Comparison of ENCODE assay signal across 8 cellular contexts in the genomic region with DNA sequence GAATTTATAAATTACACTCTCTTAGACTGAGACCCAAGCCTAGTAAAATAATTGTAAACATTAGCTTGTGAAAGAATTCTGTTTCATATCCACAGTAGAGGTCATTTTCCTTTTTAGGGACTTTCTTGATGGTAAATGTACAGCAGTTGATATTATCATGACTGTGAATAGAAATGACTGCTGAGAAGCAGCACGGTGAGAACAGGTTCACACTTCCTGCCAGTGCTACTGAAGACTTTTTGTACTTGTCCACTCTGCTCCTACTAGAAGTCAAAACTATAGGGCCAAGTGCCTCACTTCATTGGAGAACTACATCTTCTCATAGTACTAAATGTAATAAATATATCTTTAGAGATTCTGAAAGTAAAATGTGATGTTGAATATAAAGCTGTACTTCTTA.
DNase-seq lines count a peak whose midpoint lies in the region; ATAC-seq, FAIRE-seq and TF ChIP-seq lines count a peak whose summit lies in the region.
"Not testable (repeated sequence)": the region's sequence is repeated elsewhere in the genome, so short reads cannot be mapped to it uniquely, and the experiment has no call there.

No MANE protein-coding gene starts in this region.

- H3K4me2 ChIP-seq in GM12878 (ENCODE audit: control insufficient read depth, insufficient read depth) = not testable (repeated sequence)

- RAD21 ChIA-PET in GM12878 (lab: Charles Lee; ENCODE audit: unreplicated experiment) = interaction anchor here (0.9 to 5.7 kb wide), 13 partner anchors 17 to 159 kb away, joined by 3 to 52 read pairs (median 5); no protein-coding TSS in a partner anchor

- not testable (repeated sequence) for TF ChIP-seq CTCF in GM12878 (IDR thresholded peaks at IDR 0.05 in 2 of 3, conservative IDR thresholded peaks at IDR 0.05 in 1 of 3; ENCODE audit: control insufficient read depth in 2 of 3, extremely low read depth in 1 of 3, insufficient read depth in 1 of 3, low read depth in 3 of 3, low read length in 3 of 3)

- H3K27ac ChIP-seq in GM12878 (ENCODE audit: control insufficient read depth, insufficient read depth) = peak overlapping the region; percentile 61

- SMC1A ChIA-PET in GM12878 (lab: Charles Lee; ENCODE audit: uncharacterized antibody, unreplicated experiment) = interaction anchor here (1.0 to 9.9 kb wide), 13 partner anchors 10 to 161 kb away, joined by 3 to 123 read pairs (median 8); no protein-coding TSS in a partner anchor

- not testable (repeated sequence) for BruUV-seq in GM12878 (replicated peaks; lab: Mats Ljungman, UMichigan)

- not testable (repeated sequence) for TF ChIP-seq RAD21 in GM12878 (IDR thresholded peaks at IDR 0.05; ENCODE audit: insufficient read depth, low read depth, low read length)

- H3K9ac ChIP-seq in GM12878 (ENCODE audit: control insufficient read depth, insufficient read depth, low read length) = not testable (repeated sequence)

- H4K20me1 ChIP-seq in GM12878 (ENCODE audit: control insufficient read depth, insufficient read depth) = not testable (repeated sequence)

- not testable (repeated sequence) for TF ChIP-seq EP300 in GM12878 (IDR thresholded peaks at IDR 0.05; ENCODE audit: borderline replicate concordance in 1 of 2, control insufficient read depth in 1 of 2, low read depth in 2 of 2, low read length in 2 of 2)

- not testable (repeated sequence) for DNase-seq in HTR-8/SVneo (ENCODE audit: insufficient read length, low spot score); GM12878 (ENCODE audit: low read depth, low spot score)

- intact Hi-C loops in GM12878 (cut with micrococcal nuclease; ENCODE audit: unreplicated experiment) = loop anchor here (10.0 kb wide), 1 partner anchor 211 kb away; a partner anchor contains a TSS

- POLR2A ChIA-PET in GM12878 (lab: Charles Lee) = interaction anchor here (0.7 to 3.0 kb wide), 6 partner anchors 34 to 135 kb away, joined by 3 to 12 read pairs (median 4); no protein-coding TSS in a partner anchor

- H3K36me3 ChIP-seq in GM12878 (ENCODE audit: control insufficient read depth in 2 of 2, insufficient read depth in 2 of 2, low read length in 1 of 2) = not testable (repeated sequence)

- H3K79me2 ChIP-seq in GM12878 (ENCODE audit: control insufficient read depth, insufficient read depth, low read length) = not testable (repeated sequence)

- ATAC-seq in GM18498 (IDR thresholded peaks at IDR 0.05; ENCODE audit: unreplicated experiment) = peak; percentile 56
- ATAC-seq in GM18870 (IDR thresholded peaks at IDR 0.05; ENCODE audit: unreplicated experiment) = peak; percentile 54
- ATAC-seq in GM19467 (IDR thresholded peaks at IDR 0.05; ENCODE audit: unreplicated experiment) = peak; percentile 51
- ATAC-seq in GM21723 (IDR thresholded peaks at IDR 0.05; ENCODE audit: unreplicated experiment) = peak; percentile 49
- peak; percentile 53 for ATAC-seq in HG02870 (IDR thresholded peaks at IDR 0.05; ENCODE audit: unreplicated experiment)
- peak; percentile 60 for ATAC-seq in HG03196 (IDR thresholded peaks at IDR 0.05; ENCODE audit: unreplicated experiment)
- peak; percentile 87 for ATAC-seq in GM12878

- FAIRE-seq in HTR-8/SVneo (lab: Jason Lieb, UNC) = peak; percentile 69
- not testable (repeated sequence) for FAIRE-seq in GM12878 (lab: Jason Lieb, UNC)

- peaks cover 21% of the 10 kb centered on the region for H3K4me1 ChIP-seq in GM12878 (ENCODE audit: control insufficient read depth, insufficient read depth, low read length)

- H3K9me3 ChIP-seq in GM12878 (replicated peaks; ENCODE audit: control insufficient read depth, insufficient read depth, low read length) = not testable (repeated sequence)

- TF ChIP-seq POLR2A in GM12878 (IDR thresholded peaks at IDR 0.05; ENCODE audit: low read depth, low read length) = not testable (repeated sequence)

- peak overlapping the region; percentile 76 for H2AFZ ChIP-seq in GM12878 (ENCODE audit: control insufficient read depth, low read depth, low read length)

- H3K4me3 ChIP-seq in GM12878 = not testable (repeated sequence)

- in situ Hi-C loops in GM12878 (cut with MboI) = not testable (repeated sequence)

- H3K27me3 ChIP-seq in GM12878 (replicated peaks in 1 of 2; ENCODE audit: control insufficient read depth in 2 of 2, insufficient read depth in 2 of 2, low read length in 1 of 2) = not testable (repeated sequence)

- 9% methylated on average over 1 of the region's 1 CpG for WGBS in GM12878 (ENCODE audit: insufficient coverage, insufficient replicate concordance, low lambda C conversion rate, missing lambda C conversion rate)

- CTCF ChIA-PET in GM12878 (lab: Yijun Ruan, JAX) = interaction anchor here (0.9 to 4.0 kb wide), 7 partner anchors 14 to 239 kb away, joined by 3 to 11 read pairs (median 3); no protein-coding TSS in a partner anchor

TF ChIP-seq in GM12878, 131 proteins besides CTCF, POLR2A, EP300 and RAD21:
- TF ChIP-seq, protein P1, sequence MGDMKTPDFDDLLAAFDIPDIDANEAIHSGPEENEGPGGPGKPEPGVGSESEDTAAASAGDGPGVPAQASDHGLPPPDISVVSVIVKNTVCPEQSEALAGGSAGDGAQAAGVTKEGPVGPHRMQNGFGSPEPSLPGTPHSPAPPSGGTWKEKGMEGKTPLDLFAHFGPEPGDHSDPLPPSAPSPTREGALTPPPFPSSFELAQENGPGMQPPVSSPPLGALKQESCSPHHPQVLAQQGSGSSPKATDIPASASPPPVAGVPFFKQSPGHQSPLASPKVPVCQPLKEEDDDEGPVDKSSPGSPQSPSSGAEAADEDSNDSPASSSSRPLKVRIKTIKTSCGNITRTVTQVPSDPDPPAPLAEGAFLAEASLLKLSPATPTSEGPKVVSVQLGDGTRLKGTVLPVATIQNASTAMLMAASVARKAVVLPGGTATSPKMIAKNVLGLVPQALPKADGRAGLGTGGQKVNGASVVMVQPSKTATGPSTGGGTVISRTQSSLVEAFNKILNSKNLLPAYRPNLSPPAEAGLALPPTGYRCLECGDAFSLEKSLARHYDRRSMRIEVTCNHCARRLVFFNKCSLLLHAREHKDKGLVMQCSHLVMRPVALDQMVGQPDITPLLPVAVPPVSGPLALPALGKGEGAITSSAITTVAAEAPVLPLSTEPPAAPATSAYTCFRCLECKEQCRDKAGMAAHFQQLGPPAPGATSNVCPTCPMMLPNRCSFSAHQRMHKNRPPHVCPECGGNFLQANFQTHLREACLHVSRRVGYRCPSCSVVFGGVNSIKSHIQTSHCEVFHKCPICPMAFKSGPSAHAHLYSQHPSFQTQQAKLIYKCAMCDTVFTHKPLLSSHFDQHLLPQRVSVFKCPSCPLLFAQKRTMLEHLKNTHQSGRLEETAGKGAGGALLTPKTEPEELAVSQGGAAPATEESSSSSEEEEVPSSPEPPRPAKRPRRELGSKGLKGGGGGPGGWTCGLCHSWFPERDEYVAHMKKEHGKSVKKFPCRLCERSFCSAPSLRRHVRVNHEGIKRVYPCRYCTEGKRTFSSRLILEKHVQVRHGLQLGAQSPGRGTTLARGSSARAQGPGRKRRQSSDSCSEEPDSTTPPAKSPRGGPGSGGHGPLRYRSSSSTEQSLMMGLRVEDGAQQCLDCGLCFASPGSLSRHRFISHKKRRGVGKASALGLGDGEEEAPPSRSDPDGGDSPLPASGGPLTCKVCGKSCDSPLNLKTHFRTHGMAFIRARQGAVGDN (IDR thresholded peaks at IDR 0.05) = peak; percentile 47; the same call in 1 of the 2 replicates
TF ChIP-seq in GM12878: peak in this region for 1; not testable (repeated sequence) for 130.
